ENCODE assay signal across 8 cellular contexts in the genomic region with DNA sequence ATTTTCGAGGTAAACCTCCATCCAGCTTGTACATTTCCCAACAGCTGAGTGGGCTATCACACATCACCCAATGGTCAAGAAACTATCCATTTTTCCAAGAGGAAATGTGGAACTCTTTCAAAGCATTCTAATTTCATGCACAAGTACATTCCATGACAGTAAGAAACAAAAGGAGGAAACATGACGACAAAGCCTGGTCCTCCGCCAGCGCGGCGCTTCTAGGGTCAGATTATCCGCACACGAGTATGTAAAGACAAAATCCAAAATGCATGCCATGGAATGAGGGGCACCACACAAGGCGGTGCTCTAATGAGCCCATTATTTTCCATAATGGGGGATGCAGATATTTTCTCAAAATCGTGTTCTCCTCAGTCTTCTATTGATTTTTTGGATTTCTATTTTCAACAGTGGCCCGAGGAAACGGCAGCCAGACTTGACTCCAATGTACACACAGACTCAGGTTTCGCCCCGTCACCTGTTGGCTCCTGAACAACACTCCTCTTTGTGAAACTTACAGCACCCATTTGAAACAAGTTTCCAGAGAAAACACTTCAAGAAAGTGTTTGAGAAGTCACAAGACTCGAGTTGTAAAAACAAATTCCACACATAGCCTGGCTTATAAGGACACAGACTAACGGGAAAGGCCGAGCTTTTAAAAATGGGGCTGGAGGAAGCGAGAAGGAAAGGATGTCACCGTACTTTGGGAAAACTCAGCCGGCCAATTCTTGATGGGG.
DNase-seq lines count a peak whose midpoint lies in the region; ATAC-seq and TF ChIP-seq lines count a peak whose summit lies in the region.

No MANE protein-coding gene starts in this region.

- H3K27ac Mint-ChIP-seq in activated T-cell treated with anti-CD3 and anti-CD28 coated beads, Interleukin-2, amount 50 U/mL, for 24 hours, result no peak overlapping the region
- no peak overlapping the region for H3K27ac Mint-ChIP-seq in activated T-helper 17 cell treated with anti-CD3 and anti-CD28 coated beads, Interleukin-2, amount 50 U/mL, for 72 hours

- H2AFZ ChIP-seq in smooth muscle cell (ENCODE audit: low read depth), result no peak overlapping the region

- no peaks in the 10 kb centered on the region for H3K36me3 ChIP-seq in smooth muscle cell (ENCODE audit: low read depth)

- H3K36me3 Mint-ChIP-seq in activated T-cell treated with anti-CD3 and anti-CD28 coated beads, Interleukin-2, amount 50 U/mL, for 24 hours (ENCODE audit: low read depth), result no peaks in the 10 kb centered on the region
- H3K36me3 Mint-ChIP-seq in activated T-helper 17 cell treated with anti-CD3 and anti-CD28 coated beads, Interleukin-2, amount 50 U/mL, for 72 hours (ENCODE audit: low read depth), result peaks cover 5% of the 10 kb centered on the region

- peaks cover 98% of the 10 kb centered on the region for H4K20me1 ChIP-seq in smooth muscle cell (ENCODE audit: low read depth)

- peaks cover 13% of the 10 kb centered on the region for H3K4me1 Mint-ChIP-seq in activated T-cell treated with anti-CD3 and anti-CD28 coated beads, Interleukin-2, amount 50 U/mL, for 24 hours (ENCODE audit: low read depth)
- H3K4me1 Mint-ChIP-seq in activated T-helper 17 cell treated with anti-CD3 and anti-CD28 coated beads, Interleukin-2, amount 50 U/mL, for 72 hours, result peaks cover 6% of the 10 kb centered on the region

- H3K4me3 ChIP-seq in iPS-11a (ENCODE audit: low read depth, low read length) (peak overlapping the region; percentile 87), smooth muscle cell (peak overlapping the region; percentile 85)

- no peaks in the 10 kb centered on the region for H3K9me3 Mint-ChIP-seq in activated T-cell treated with anti-CD3 and anti-CD28 coated beads, Interleukin-2, amount 50 U/mL, for 24 hours
- H3K9me3 Mint-ChIP-seq in activated T-helper 17 cell treated with anti-CD3 and anti-CD28 coated beads, Interleukin-2, amount 50 U/mL, for 72 hours, result no peaks in the 10 kb centered on the region

- peak overlapping the region; percentile 95 for H3K4me2 ChIP-seq in smooth muscle cell

- H3F3A ChIP-seq in smooth muscle cell (ENCODE audit: low read depth), result peaks cover 32% of the 10 kb centered on the region

- H3K27me3 ChIP-seq in smooth muscle cell (ENCODE audit: low read depth), result no peaks in the 10 kb centered on the region

- H3K27ac ChIP-seq in smooth muscle cell (ENCODE audit: low read depth), result peak overlapping the region; percentile 67

- no peak for TF ChIP-seq CTCF in smooth muscle cell (IDR thresholded peaks at IDR 0.05; ENCODE audit: borderline replicate concordance, insufficient read depth, poor library complexity, severe bottlenecking)

- no peak for ATAC-seq in activated T-helper 17 cell treated with anti-CD3 and anti-CD28 coated beads, Interleukin-2, amount 50 U/mL, for 72 hours (replicated peaks)
- ATAC-seq in GM21825 (IDR thresholded peaks at IDR 0.05; ENCODE audit: unreplicated experiment), result no peak

- H3K4me3 Mint-ChIP-seq in activated T-cell treated with anti-CD3 and anti-CD28 coated beads, Interleukin-2, amount 50 U/mL, for 24 hours, result peak overlapping the region; percentile 56
- peak overlapping the region; percentile 52 for H3K4me3 Mint-ChIP-seq in activated T-helper 17 cell treated with anti-CD3 and anti-CD28 coated beads, Interleukin-2, amount 50 U/mL, for 72 hours

- peaks cover 90% of the 10 kb centered on the region for H3K27me3 Mint-ChIP-seq in activated T-cell treated with anti-CD3 and anti-CD28 coated beads, Interleukin-2, amount 50 U/mL, for 24 hours
- H3K27me3 Mint-ChIP-seq in activated T-helper 17 cell treated with anti-CD3 and anti-CD28 coated beads, Interleukin-2, amount 50 U/mL, for 72 hours, result peaks cover 51% of the 10 kb centered on the region

- no peak for DNase-seq in activated T-cell treated with anti-CD3 and anti-CD28 coated beads, Interleukin-2, amount 50 U/mL, for 24 hours
- DNase-seq in activated T-cell treated with anti-CD3 and anti-CD28 coated beads for 4 hours, result no peak
- no peak for DNase-seq in smooth muscle cell (lab: John Stamatoyannopoulos, UW; ENCODE audit: unreplicated experiment)
- no peak for DNase-seq in NCI-H1092 (lab: John Stamatoyannopoulos, UW)
- DNase-seq in NCI-H1930 (lab: John Stamatoyannopoulos, UW), result no peak

- peaks cover 42% of the 10 kb centered on the region for H3K4me1 ChIP-seq in smooth muscle cell (ENCODE audit: low read depth)

- H3K79me2 ChIP-seq in smooth muscle cell (ENCODE audit: low read depth), result peaks cover 98% of the 10 kb centered on the region

- H3K9me3 ChIP-seq in smooth muscle cell (replicated peaks; ENCODE audit: low read depth), result no peaks in the 10 kb centered on the region

- WGBS in smooth muscle cell (ENCODE audit: low lambda C conversion rate), result 14% methylated on average over 20 of the region's 20 CpGs

- peak overlapping the region; percentile 83 for H3K9ac ChIP-seq in smooth muscle cell (ENCODE audit: low read depth)
